8 cellular contexts compared by ENCODE assay signal in the genomic region with DNA sequence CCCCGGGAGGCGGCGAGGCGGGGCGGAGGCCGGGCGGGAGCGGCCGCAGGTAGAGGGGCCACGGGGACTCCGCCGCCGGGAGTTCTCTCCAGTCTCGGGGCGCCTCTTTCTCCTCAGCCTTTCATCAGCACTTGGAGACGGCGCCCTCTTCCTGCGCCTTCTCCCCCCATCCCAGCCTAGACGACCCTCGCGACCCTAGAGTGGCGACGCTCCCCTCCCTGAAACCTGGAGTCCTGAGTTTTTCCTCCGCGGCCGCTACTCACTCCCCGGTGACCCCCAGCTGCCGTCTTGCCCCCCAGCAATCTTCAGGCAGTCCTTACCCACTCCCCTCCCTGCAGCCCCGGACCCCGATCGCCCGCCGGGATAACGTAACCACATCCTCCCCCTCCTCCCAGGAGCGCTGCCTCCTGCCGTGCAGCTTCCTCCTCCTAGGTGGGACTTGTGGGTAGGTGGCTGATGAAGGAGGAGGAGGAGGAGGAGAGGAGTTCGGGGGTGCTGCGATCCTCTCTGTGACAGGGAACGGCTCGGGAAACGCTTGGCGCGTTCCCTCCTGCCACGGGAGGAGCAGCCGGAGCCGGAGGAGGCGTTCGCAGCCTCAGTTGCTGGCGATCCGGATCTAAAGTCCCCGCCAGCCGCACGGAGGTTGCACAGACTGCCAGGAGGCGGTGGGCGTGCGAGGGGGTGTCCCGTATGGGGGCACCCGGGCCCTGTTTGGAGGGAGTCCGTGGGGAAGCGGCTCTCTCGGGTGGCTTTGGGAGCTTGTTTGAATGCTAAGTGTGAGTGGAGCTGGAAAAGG. TPM values are rescaled to one million over a fixed set of nuclear protein-coding genes. Genes with fewer than 3 reads are reported as not detected.
DNase-seq lines count a peak whose midpoint lies in the region; ATAC-seq and TF ChIP-seq lines count a peak whose summit lies in the region.

No MANE protein-coding gene starts in this region.

- H3K4me3 ChIP-seq in fibroblast of mammary gland (ENCODE audit: control insufficient read depth, low read depth, low read length) (peak overlapping the region; percentile 85), aorta (ENCODE audit: low read length in 2 of 2) (peak overlapping the region; percentile 98 to 99)

- ATAC-seq in naive thymus-derived CD8-positive, alpha-beta T cell, result peak; percentile 27 to 37
- peak; percentile 42 for ATAC-seq in aorta (ENCODE audit: low FRiP score)

- DNase-seq in NCI-H2227 (lab: John Stamatoyannopoulos, UW; ENCODE audit: unreplicated experiment) (peak; percentile 26), NCI-H2227 treated with DMSO at 0.1 percent for 48 hours (lab: John Stamatoyannopoulos, UW) (no peak), M059J (ENCODE audit: low read depth) (peak; percentile 38), fibroblast of mammary gland (ENCODE audit: low read depth) (peak; percentile 16), aorta (peak; percentile 60 to 83), T1000 (lab: John Stamatoyannopoulos, UW) (no peak)
- DNase-seq in activated T-cell treated with anti-CD3 and anti-CD28 coated beads, Interleukin-2, amount 50 U/mL, for 24 hours, result peak; percentile 55
- peak in 7 of 10 donors; percentile 1 to 63 (median 18) for DNase-seq in naive thymus-derived CD8-positive, alpha-beta T cell

- H3K4me1 ChIP-seq in aorta (ENCODE audit: control insufficient read depth in 1 of 2, insufficient read depth in 2 of 2, low read length in 2 of 2), result peaks cover 0 to 2% of the 10 kb centered on the region in 2 donors

- H3K9me3 Mint-ChIP-seq in activated T-cell treated with anti-CD3 and anti-CD28 coated beads, Interleukin-2, amount 50 U/mL, for 24 hours, result peaks cover 11% of the 10 kb centered on the region
- H3K9me3 Mint-ChIP-seq in naive thymus-derived CD8-positive, alpha-beta T cell, result peaks cover 5 to 17% (median 13%) of the 10 kb centered on the region in 9 donors

- no peaks in the 10 kb centered on the region for H3K9me3 ChIP-seq in aorta (ENCODE audit: control insufficient read depth, low read length)

- H3K4me3 Mint-ChIP-seq in activated T-cell treated with anti-CD3 and anti-CD28 coated beads, Interleukin-2, amount 50 U/mL, for 24 hours, result peak overlapping the region; percentile 85
- peak overlapping the region; percentile 76 to 92 (median 87) for H3K4me3 Mint-ChIP-seq in naive thymus-derived CD8-positive, alpha-beta T cell

- H3K27ac ChIP-seq in aorta (ENCODE audit: low read depth in 1 of 2, low read length in 2 of 2), result peak overlapping the region; percentile 87 to 93

- peaks cover 16% of the 10 kb centered on the region for H3K4me1 Mint-ChIP-seq in activated T-cell treated with anti-CD3 and anti-CD28 coated beads, Interleukin-2, amount 50 U/mL, for 24 hours (ENCODE audit: low read depth)
- peaks cover 7 to 19% (median 16%) of the 10 kb centered on the region in 4 donors for H3K4me1 Mint-ChIP-seq in naive thymus-derived CD8-positive, alpha-beta T cell

- no peaks in the 10 kb centered on the region for H3K36me3 ChIP-seq in aorta (ENCODE audit: control insufficient read depth in 1 of 2, insufficient read depth in 2 of 2, low read length in 1 of 2)

- no peaks in the 10 kb centered on the region for H3K27me3 ChIP-seq in aorta (ENCODE audit: control insufficient read depth in 1 of 2, insufficient read depth in 2 of 2, low read length in 1 of 2)

- H3K27me3 Mint-ChIP-seq in activated T-cell treated with anti-CD3 and anti-CD28 coated beads, Interleukin-2, amount 50 U/mL, for 24 hours, result peaks cover 50% of the 10 kb centered on the region
- peaks cover 5 to 37% (median 14%) of the 10 kb centered on the region in 5 donors for H3K27me3 Mint-ChIP-seq in naive thymus-derived CD8-positive, alpha-beta T cell

- POLR2A ChIA-PET in naive thymus-derived CD8-positive, alpha-beta T cell (lab: Charles Lee), result no interaction called here

- H3K36me3 Mint-ChIP-seq in activated T-cell treated with anti-CD3 and anti-CD28 coated beads, Interleukin-2, amount 50 U/mL, for 24 hours (ENCODE audit: low read depth), result peaks cover 4% of the 10 kb centered on the region
- H3K36me3 Mint-ChIP-seq in naive thymus-derived CD8-positive, alpha-beta T cell, result peaks cover 0 to 6% (median 3%) of the 10 kb centered on the region in 3 donors

- WGBS in aorta, 2 donors, result 0% methylated on average over 43 to 61 of the region's 61 CpGs

- intact Hi-C loops in aorta (cut with DNase I), result no loop called here

- H3K27ac Mint-ChIP-seq in activated T-cell treated with anti-CD3 and anti-CD28 coated beads, Interleukin-2, amount 50 U/mL, for 24 hours, result peak overlapping the region; percentile 29
- H3K27ac Mint-ChIP-seq in naive thymus-derived CD8-positive, alpha-beta T cell, result peak overlapping the region in 4 of 10 donors; percentile 9 to 85 (median 72)

- no peak for TF ChIP-seq CTCF in fibroblast of mammary gland (conservative IDR thresholded peaks at IDR 0.05; ENCODE audit: control insufficient read depth, insufficient read depth, low read depth, low read length)

RNA-seq across cellular contexts. Expression of gene PLEKHA5, which starts 0.9 kb away (rescaled TPM):
- total RNA-seq in M059J (2014; rRNA removed; shearing (Covaris generic)), result 17.3 and 19.6 TPM in 2 replicates
- 1 to 10 TPM; 2.2 to 2.7 TPM for total RNA-seq in naive thymus-derived CD8-positive, alpha-beta T cell
- polyA plus RNA-seq in naive thymus-derived CD8-positive, alpha-beta T cell, result under 1 TPM; 0.37 to 0.61 (median 0.51) TPM
- total RNA-seq in aorta, result 10 to 100 TPM; 24.0 to 56.0 TPM
- polyA plus RNA-seq in aorta, result 10 to 100 TPM; 11.0 to 13.4 TPM

Comparison
In these comparisons a context has a peak if more than half of its experiments do, and no peak if none do; other contexts are left out.
1. DNase-seq: peak in NCI-H2227 (single experiment), M059J (single experiment), activated T-cell treated with anti-CD3 and anti-CD28 coated beads, Interleukin-2, amount 50 U/mL, for 24 hours (single experiment), fibroblast of mammary gland (single experiment), naive thymus-derived CD8-positive, alpha-beta T cell (7 of 10) and aorta (2 of 2); none in NCI-H2227 treated with DMSO at 0.1 percent for 48 hours (single experiment) and T1000 (single experiment).